ENCODE assay signal across 7 cellular contexts in genomic region chr6:20402181-20403079, GRCh38. TPM values are rescaled to one million over a fixed set of nuclear protein-coding genes. Genes with fewer than 3 reads are reported as not detected.
DNase-seq lines count a peak whose midpoint lies in the region; ATAC-seq and TF ChIP-seq lines count a peak whose summit lies in the region.

No MANE protein-coding gene starts in this region.

- in situ Hi-C loops in GM13977 (cut with MboI; ENCODE audit: low pct_unique_long_range_greater_than_20kb, low sequenced_read_pairs, unreplicated experiment): no loop called here

- no peaks in the 10 kb centered on the region for H3K27me3 ChIP-seq in left lung

- H3K4me3 ChIP-seq in WI38 (ENCODE audit: low read depth, low read length) (peak overlapping the region; percentile 87), left lung (peak overlapping the region; percentile 76 to 87)

- intact Hi-C loops in left lung (cut with DNase I): no loop called here

- peak; percentile 30 for ATAC-seq in left lung

- H3K36me3 ChIP-seq in left lung: no peaks in the 10 kb centered on the region

- H3K9me3 ChIP-seq in left lung: no peaks in the 10 kb centered on the region

- no peak for TF ChIP-seq CTCF in GM13977 (IDR thresholded peaks at IDR 0.05; ENCODE audit: extremely low read depth, insufficient read depth, missing control alignments)
- TF ChIP-seq CTCF in WI38 (IDR thresholded peaks at IDR 0.05; ENCODE audit: low read depth, low read length): no peak
- TF ChIP-seq CTCF in left lung (IDR thresholded peaks at IDR 0.05): no peak

- DNase-seq in GM13977 (ENCODE audit: low spot score): peak; percentile 43
- DNase-seq in NCI-H146 (lab: John Stamatoyannopoulos, UW): peak; percentile 53
- peak; percentile 29 for DNase-seq in cerebellar cortex (ENCODE audit: low spot score)
- DNase-seq in left lung: peak; percentile 70 to 91
- DNase-seq in stimulated activated CD4-positive, alpha-beta T cell treated with anti-CD3 and anti-CD28 coated beads, Interleukin-4, amount 100 ng/mL, for 1 hour: peak; percentile 39
- DNase-seq in KG1 (lab: John Stamatoyannopoulos, UW): no peak

- peaks cover 0 to 38% of the 10 kb centered on the region in 2 donors for H3K4me1 ChIP-seq in left lung

- peak overlapping the region; percentile 91 to 96 for H3K27ac ChIP-seq in left lung

RNA-seq across cellular contexts. Expression of gene E2F3, which starts 0.8 kb away (rescaled TPM):
- 10 to 100 TPM; 11.4 to 18.6 TPM for total RNA-seq in left lung
